Comparison of ENCODE assay signal across 8 cellular contexts in the genomic region with DNA sequence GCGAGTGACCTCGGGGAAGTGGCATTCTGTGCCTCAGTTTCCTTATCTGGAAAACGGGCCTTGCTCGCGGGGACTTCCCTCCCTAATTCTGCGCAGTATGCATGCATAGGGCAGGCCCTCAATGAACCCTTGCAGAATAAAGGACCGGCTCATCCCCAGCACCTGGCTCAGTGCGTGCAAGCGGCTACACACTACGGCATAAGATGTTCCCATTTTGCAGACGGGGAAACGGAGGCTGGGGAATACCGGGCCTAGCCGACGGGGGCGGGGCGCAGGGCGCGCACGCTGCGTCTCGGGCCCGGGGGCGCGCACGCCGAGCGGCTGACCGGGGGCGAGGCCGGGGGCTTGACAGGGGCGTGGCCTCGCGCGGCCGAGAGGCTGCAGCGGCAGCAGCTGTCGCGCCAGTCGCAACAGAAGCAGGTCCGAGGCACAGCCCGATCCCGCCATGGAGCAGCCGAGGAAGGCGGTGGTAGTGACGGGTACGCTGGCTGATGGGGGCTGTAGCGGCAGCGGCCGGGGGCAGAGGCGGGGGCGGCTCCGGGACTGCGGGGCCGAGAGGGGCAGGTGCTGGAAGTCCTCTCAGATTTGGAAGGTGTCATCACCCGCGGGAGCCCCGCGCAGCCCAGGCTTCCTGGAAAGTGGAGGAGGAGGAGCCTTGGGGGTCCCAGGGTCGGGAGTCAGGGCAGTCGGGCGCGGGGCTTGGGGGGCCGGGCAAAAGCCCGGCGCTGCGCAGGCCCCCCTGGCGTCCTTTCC. TPM values are rescaled to one million over a fixed set of nuclear protein-coding genes. Genes with fewer than 3 reads are reported as not detected.
DNase-seq lines count a peak whose midpoint lies in the region; ATAC-seq lines count a peak whose summit lies in the region.

A gene with protein sequence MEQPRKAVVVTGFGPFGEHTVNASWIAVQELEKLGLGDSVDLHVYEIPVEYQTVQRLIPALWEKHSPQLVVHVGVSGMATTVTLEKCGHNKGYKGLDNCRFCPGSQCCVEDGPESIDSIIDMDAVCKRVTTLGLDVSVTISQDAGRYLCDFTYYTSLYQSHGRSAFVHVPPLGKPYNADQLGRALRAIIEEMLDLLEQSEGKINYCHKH (plus strand): TSS at position 362 of the 753 bp plus-strand sequence. CDS start 84 bp downstream, at position 446.

- peak within 1 kb of the TSS; percentile 42; the same call in 1 of the 2 replicates for H3K27ac ChIP-seq in HUES6 (ENCODE audit: low read depth, low read length)
- H3K27ac ChIP-seq in adipose tissue (ENCODE audit: low read depth, low read length): no peak within 1 kb of the TSS

- H3K4me1 ChIP-seq in HUES6 (ENCODE audit: control insufficient read depth, insufficient read depth, low read length): peaks cover 31% of the 10 kb centered on the region

- H3K27me3 ChIP-seq in HUES6 (ENCODE audit: control insufficient read depth, insufficient read depth, low read length): no peaks in the 10 kb centered on the region

- no peaks in the 10 kb centered on the region for H3K9me3 ChIP-seq in HUES6 (ENCODE audit: control insufficient read depth, insufficient read depth, low read depth, low read length)

- no peaks in the 10 kb centered on the region for H3K36me3 Mint-ChIP-seq in T-cell

- peak; percentile 44 to 80 for DNase-seq in NCI-H524 (lab: John Stamatoyannopoulos, UW)
- no peak for DNase-seq in NCI-H524 treated with DMSO at 0.1 percent for 48 hours (lab: John Stamatoyannopoulos, UW)
- peak in 28 of 34 experiments; percentile 4 to 72 (median 36) for DNase-seq in T-cell
- DNase-seq in left cardiac atrium: peak; percentile 80
- DNase-seq in posterior cingulate gyrus: peak; percentile 61 to 97 (median 78)
- DNase-seq in ureter (ENCODE audit: low spot score): peak; percentile 73

- intact Hi-C loops in left cardiac atrium (cut with DNase I): loop anchor here in 1 of 2 donors (5.0 kb wide), 1 partner anchor 72 kb away; no protein-coding TSS in a partner anchor
- intact Hi-C loops in posterior cingulate gyrus (cut with DNase I): loop anchor here (5.0 kb wide), 1 partner anchor 72 kb away; no protein-coding TSS in a partner anchor

- H3K9ac ChIP-seq in HUES6 (ENCODE audit: low read length): peak within 1 kb of the TSS; percentile 66

- H3K27me3 Mint-ChIP-seq in T-cell: no peaks in the 10 kb centered on the region

- peaks cover 14 to 22% (median 20%) of the 10 kb centered on the region in 3 donors for H3K4me1 Mint-ChIP-seq in T-cell

- H3K4me3 ChIP-seq in HUES6 (ENCODE audit: low read depth, low read length): peak within 1 kb of the TSS; percentile 78

- peaks cover 6% of the 10 kb centered on the region; the same call in 1 of the 2 replicates for H3K36me3 ChIP-seq in HUES6 (ENCODE audit: control insufficient read depth, insufficient read depth, low read length)

- peak; percentile 53 to 62 (median 61) for ATAC-seq in T-cell (replicated peaks in 1 of 4)
- ATAC-seq in left cardiac atrium: peak; percentile 93 to 95

- peak within 1 kb of the TSS; percentile 77 to 89 (median 87) for H3K4me3 Mint-ChIP-seq in T-cell

- POLR2A ChIA-PET in T-cell (lab: Charles Lee): interaction anchor here in 1 of 2 donors (0.6 kb wide), 1 partner anchor 67 kb away, joined by 3 read pairs; no protein-coding TSS in a partner anchor

- CTCF ChIA-PET in T-cell (lab: Charles Lee): no interaction called here

- H3K27ac Mint-ChIP-seq in T-cell: peak within 1 kb of the TSS; percentile 94

- WGBS in adipose tissue, 3 donors: 3 to 5% (median 4%) methylated on average over 67 to 68 of the region's 68 CpGs

- no peaks in the 10 kb centered on the region for H3K9me3 Mint-ChIP-seq in T-cell

RNA-seq across cellular contexts. Expression of the gene that starts here (rescaled TPM):
- total RNA-seq in T-cell (10 to 100 TPM; 35.7 to 52.6 (median 45.1) TPM), left cardiac atrium (10 to 100 TPM; 27.5 to 34.7 TPM), ureter (48.5 TPM)
- 10 to 100 TPM in 2 of 3 donors, 1 to 10 TPM in 1; 9.1 to 17.2 (median 14.5) TPM for polyA plus RNA-seq in adipose tissue
